26 cellular contexts compared by ENCODE assay signal in genomic region chr4:150136036-150136435, GRCh38. TPM values are rescaled to one million over a fixed set of nuclear protein-coding genes. Genes with fewer than 3 reads are reported as not detected.
DNase-seq lines count a peak whose midpoint lies in the region; ATAC-seq, FAIRE-seq and TF ChIP-seq lines count a peak whose summit lies in the region.
"Had no signal": no experiment of that assay in that cellular context is flagged by ENCODE, and none has a peak within 500 bp of the region (broad histone marks: within the 10 kb centered on the region; RNA-seq: fewer than 3 reads in every experiment).

No MANE protein-coding gene starts in this region.

- no peak for TF ChIP-seq CTCF in fibroblast of lung (conservative IDR thresholded peaks at IDR 0.05 in 1 of 2, IDR thresholded peaks at IDR 0.05 in 1 of 2; ENCODE audit: low read depth in 1 of 2, low read length in 2 of 2)
- no peak for TF ChIP-seq CTCF in osteocyte (IDR thresholded peaks at IDR 0.05)

- peak overlapping the region; percentile 9 for H3K27ac ChIP-seq in fibroblast of lung (ENCODE audit: insufficient read depth, low read length)
- H3K27ac ChIP-seq: pancreas, upper lobe of right lung had no signal

- FAIRE-seq in RCC 7860 (lab: Jason Lieb, UNC): no peak
- FAIRE-seq: colon, G401.6, GM18507, pancreas had no signal

- H3K27ac Mint-ChIP-seq in osteocyte (ENCODE audit: unreplicated experiment): peak overlapping the region; percentile 63
- H3K27ac Mint-ChIP-seq in T-helper 2 cell treated with Interferon-gamma antibody and Interleukin-4, amounts not matched to agents 5 μg/mL and 100 μg/mL, for 36 hours: no peak overlapping the region
- H3K27ac Mint-ChIP-seq: activated CD4-positive, alpha-beta T cell treated with anti-CD3 and anti-CD28 coated beads, Interleukin-2, amount 10 ng/mL, durations not matched to agents 7 days and 5 days; activated naive CD8-positive, alpha-beta T cell; CD4-positive, alpha-beta T cell; effector memory CD8-positive, alpha-beta T cell; naive thymus-derived CD4-positive, alpha-beta T cell had no signal

- H3K36me3 ChIP-seq in fibroblast of lung (ENCODE audit: control insufficient read depth, insufficient read depth, low read length): no peaks in the 10 kb centered on the region
- H3K36me3 ChIP-seq: esophagus muscularis mucosa, pancreas, upper lobe of right lung had no signal

- H3K9me3 Mint-ChIP-seq in osteocyte (ENCODE audit: unreplicated experiment): peaks cover 8% of the 10 kb centered on the region
- no peaks in the 10 kb centered on the region for H3K9me3 Mint-ChIP-seq in T-helper 2 cell treated with Interferon-gamma antibody and Interleukin-4, amounts not matched to agents 5 μg/mL and 100 μg/mL, for 36 hours
- H3K9me3 Mint-ChIP-seq: activated CD4-positive, alpha-beta T cell treated with anti-CD3 and anti-CD28 coated beads, Interleukin-2, amount 10 ng/mL, durations not matched to agents 7 days and 5 days; CD4-positive, alpha-beta T cell; effector memory CD8-positive, alpha-beta T cell; naive thymus-derived CD4-positive, alpha-beta T cell had no signal

- no peak overlapping the region for H3K4me3 ChIP-seq in fibroblast of lung (replicated peaks in 1 of 4; ENCODE audit: control extremely low read depth in 1 of 4, insufficient read depth in 1 of 4, low read depth in 3 of 4, low read length in 4 of 4)
- H3K4me3 ChIP-seq: esophagus muscularis mucosa, pancreas, upper lobe of right lung had no signal

- H3K9ac ChIP-seq in fibroblast of lung (ENCODE audit: insufficient read depth, low read length): no peak overlapping the region

- H3K27me3 ChIP-seq in fibroblast of lung (ENCODE audit: control insufficient read depth, insufficient read depth, low read length): no peaks in the 10 kb centered on the region
- H3K27me3 ChIP-seq: esophagus muscularis mucosa, pancreas, upper lobe of right lung had no signal

- peaks cover 11% of the 10 kb centered on the region for H3K36me3 Mint-ChIP-seq in osteocyte (ENCODE audit: unreplicated experiment)
- H3K36me3 Mint-ChIP-seq in T-helper 2 cell treated with Interferon-gamma antibody and Interleukin-4, amounts not matched to agents 5 μg/mL and 100 μg/mL, for 36 hours (ENCODE audit: low read depth): no peaks in the 10 kb centered on the region
- H3K36me3 Mint-ChIP-seq: activated naive CD8-positive, alpha-beta T cell; naive thymus-derived CD4-positive, alpha-beta T cell had no signal

- no peaks in the 10 kb centered on the region for H3K9me3 ChIP-seq in fibroblast of lung (ENCODE audit: control insufficient read depth, insufficient read depth, low read depth, low read length)
- H3K9me3 ChIP-seq: esophagus muscularis mucosa, pancreas, upper lobe of right lung had no signal

- H3K4me1 Mint-ChIP-seq in osteocyte (ENCODE audit: unreplicated experiment): peaks cover 33% of the 10 kb centered on the region
- H3K4me1 Mint-ChIP-seq in T-helper 2 cell treated with Interferon-gamma antibody and Interleukin-4, amounts not matched to agents 5 μg/mL and 100 μg/mL, for 36 hours (ENCODE audit: low read depth): peaks cover 8% of the 10 kb centered on the region
- H3K4me1 Mint-ChIP-seq: naive thymus-derived CD4-positive, alpha-beta T cell had no signal

- H2AFZ ChIP-seq in fibroblast of lung (ENCODE audit: low read length): no peak overlapping the region

- no peaks in the 10 kb centered on the region for H3K27me3 Mint-ChIP-seq in osteocyte (ENCODE audit: unreplicated experiment)
- H3K27me3 Mint-ChIP-seq in T-helper 2 cell treated with Interferon-gamma antibody and Interleukin-4, amounts not matched to agents 5 μg/mL and 100 μg/mL, for 36 hours (ENCODE audit: low read depth): peaks cover 7% of the 10 kb centered on the region
- H3K27me3 Mint-ChIP-seq: activated naive CD8-positive, alpha-beta T cell had no signal

- ATAC-seq in stimulated activated naive CD8-positive, alpha-beta T cell treated with anti-CD3 and anti-CD28 coated beads, Interleukin-15, Interleukin-2, amounts not matched to agents 100 U/mL and 50 U/mL, for 24 hours: no peak
- ATAC-seq in HG02981 (IDR thresholded peaks at IDR 0.05; ENCODE audit: unreplicated experiment): no peak
- ATAC-seq: effector memory CD8-positive, alpha-beta T cell; left colon; naive thymus-derived CD4-positive, alpha-beta T cell; pancreas; right cardiac atrium; upper lobe of right lung had no signal

- DNase-seq in GM03348 (ENCODE audit: low spot score) (peak; percentile 43), RCC 7860 (ENCODE audit: low spot score) (peak; percentile 64), fibroblast of lung (ENCODE audit: low read depth in 2 of 2) (peak; percentile 28 to 76), osteocyte (ENCODE audit: extremely low spot score, unreplicated experiment) (no peak)
- DNase-seq in stimulated activated naive CD8-positive, alpha-beta T cell treated with anti-CD3 and anti-CD28 coated beads, Interleukin-15, Interleukin-2, amounts not matched to agents 100 U/mL and 50 U/mL, for 24 hours: no peak
- DNase-seq in T-helper 2 cell treated with Interferon-gamma antibody and Interleukin-4, amounts not matched to agents 5 μg/mL and 100 μg/mL, for 36 hours (ENCODE audit: low spot score): no peak
- DNase-seq: activated CD4-positive, alpha-beta T cell treated with anti-CD3 and anti-CD28 coated beads, Interleukin-2, amount 10 ng/mL, durations not matched to agents 7 days and 5 days; CD4-positive, alpha-beta T cell; effector memory CD8-positive, alpha-beta T cell; glutamatergic neuron; H7; KG1; left colon; naive thymus-derived CD4-positive, alpha-beta T cell; NCI-H187 treated with DMSO at 0.1 percent for 48 hours; NCI-H774; pancreas; right cardiac atrium; Right ventricle myocardium superior; upper lobe of right lung had no signal

- no peak overlapping the region for H3K4me3 Mint-ChIP-seq in osteocyte (ENCODE audit: unreplicated experiment)
- H3K4me3 Mint-ChIP-seq in T-helper 2 cell treated with Interferon-gamma antibody and Interleukin-4, amounts not matched to agents 5 μg/mL and 100 μg/mL, for 36 hours: no peak overlapping the region
- H3K4me3 Mint-ChIP-seq: activated CD4-positive, alpha-beta T cell treated with anti-CD3 and anti-CD28 coated beads, Interleukin-2, amount 10 ng/mL, durations not matched to agents 7 days and 5 days; activated naive CD8-positive, alpha-beta T cell; CD4-positive, alpha-beta T cell; effector memory CD8-positive, alpha-beta T cell; naive thymus-derived CD4-positive, alpha-beta T cell had no signal

- H3K4me1 ChIP-seq in fibroblast of lung (ENCODE audit: control insufficient read depth, extremely low read depth, insufficient read depth, low read length): peaks cover 12% of the 10 kb centered on the region
- H3K4me1 ChIP-seq: pancreas, upper lobe of right lung had no signal

- H3K4me2 ChIP-seq in fibroblast of lung (ENCODE audit: extremely low read depth, insufficient read depth, low read length): no peak overlapping the region

- H3K79me2 ChIP-seq in fibroblast of lung (ENCODE audit: control insufficient read depth, insufficient read depth, low read length): no peaks in the 10 kb centered on the region

- H4K20me1 ChIP-seq in fibroblast of lung (ENCODE audit: control insufficient read depth, extremely low read depth, insufficient read depth, low read length): no peaks in the 10 kb centered on the region

RNA-seq across cellular contexts. Expression of gene DCLK2, which starts 57.8 kb away (rescaled TPM):
- 3.1 and 14.0 TPM in 2 replicates for total RNA-seq in fibroblast of lung
- polyA plus RNA-seq in fibroblast of lung: 3.8 and 5.1 TPM in 2 replicates
- polyA plus RNA-seq in fibroblast of lung (2012): 2.8 and 4.1 TPM in 2 replicates
- polyA minus RNA-seq in fibroblast of lung (ENCODE audit: low replicate concordance): 2.1 and 5.4 TPM in 2 replicates
- total RNA-seq in osteocyte: 12.6 and 14.1 TPM in 2 replicates
- total RNA-seq: activated CD4-positive, alpha-beta T cell treated with anti-CD3 and anti-CD28 coated beads, Interleukin-2, amount 10 ng/mL, durations not matched to agents 7 days and 5 days; CD4-positive, alpha-beta T cell had no signal

Comparison
In these comparisons a context has a peak if more than half of its experiments do, and no peak if none do; other contexts are left out.
1. DNase-seq: peak in GM03348 (single experiment), RCC 7860 (single experiment) and fibroblast of lung (2 of 2); none in osteocyte (single experiment), stimulated activated naive CD8-positive, alpha-beta T cell treated with anti-CD3 and anti-CD28 coated beads, Interleukin-15, Interleukin-2, amounts not matched to agents 100 U/mL and 50 U/mL, for 24 hours (single experiment) and T-helper 2 cell treated with Interferon-gamma antibody and Interleukin-4, amounts not matched to agents 5 μg/mL and 100 μg/mL, for 36 hours (single experiment).